15 cellular contexts compared by ENCODE assay signal in the genomic region with DNA sequence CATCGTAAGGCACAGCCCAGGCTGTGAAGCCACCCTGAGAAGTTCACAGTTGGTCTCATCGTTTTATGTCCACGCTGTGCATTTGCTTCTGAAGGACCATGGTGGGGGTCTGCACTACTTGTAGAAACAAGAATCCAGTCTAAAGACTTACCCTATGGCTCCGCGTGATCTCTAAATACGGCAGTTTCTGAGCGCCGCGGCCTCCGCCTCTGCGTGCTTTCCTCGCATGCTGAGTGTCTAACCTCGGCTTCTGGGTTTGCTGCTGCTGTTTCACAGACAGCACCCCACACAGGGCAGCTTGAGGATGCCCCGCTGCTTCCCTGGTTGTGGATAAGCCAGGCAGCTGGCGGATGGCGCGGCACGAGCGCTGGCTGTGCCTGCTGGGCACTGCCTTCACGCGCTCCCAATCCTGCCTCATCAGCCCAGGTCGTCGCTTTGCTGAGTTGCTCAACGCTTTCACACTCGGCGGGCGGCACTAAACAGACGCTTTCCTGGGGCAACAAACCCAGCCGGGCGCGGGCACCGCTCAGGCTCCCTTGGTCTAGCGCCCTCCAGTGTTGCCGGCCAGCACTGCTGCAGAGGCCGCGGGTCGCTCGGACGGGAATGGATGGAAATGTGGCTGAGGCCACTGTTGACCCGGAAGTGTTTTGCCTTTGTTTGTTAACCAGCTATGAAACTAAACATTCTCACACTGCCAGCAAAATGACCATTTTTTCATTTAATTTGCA. TPM values are rescaled to one million over a fixed set of nuclear protein-coding genes. Genes with fewer than 3 reads are reported as not detected.
A peak's percentile ranks its signal among the peaks of the same experiment; 100 is the strongest.
DNase-seq lines count a peak whose midpoint lies in the region; ATAC-seq, FAIRE-seq and TF ChIP-seq lines count a peak whose summit lies in the region.
"Had no signal": no experiment of that assay in that cellular context is flagged by ENCODE, and none has a peak within 500 bp of the region (broad histone marks: within the 10 kb centered on the region; RNA-seq: fewer than 3 reads in every experiment).

No MANE protein-coding gene starts in this region.

- H3K4me3 Mint-ChIP-seq in activated CD8-positive, alpha-beta memory T cell treated with anti-CD3 and anti-CD28 coated beads, Interleukin-2, amount 10 ng/mL, durations not matched to agents 7 days and 5 days: no peak overlapping the region
- no peak overlapping the region for H3K4me3 Mint-ChIP-seq in activated naive CD4-positive, alpha-beta T cell treated with anti-CD3 and anti-CD28 coated beads for 36 hours
- H3K4me3 Mint-ChIP-seq: activated CD4-positive, alpha-beta memory T cell treated with anti-CD3 and anti-CD28 coated beads for 36 hours; stimulated activated naive CD8-positive, alpha-beta T cell treated with anti-CD3 and anti-CD28 coated beads, Interleukin-15, amount 100 ng/mL, for 72 hours had no signal

- peaks cover 15% of the 10 kb centered on the region for H3K27me3 Mint-ChIP-seq in activated CD8-positive, alpha-beta memory T cell treated with anti-CD3 and anti-CD28 coated beads, Interleukin-2, amount 10 ng/mL, durations not matched to agents 7 days and 5 days
- peaks cover 22% of the 10 kb centered on the region for H3K27me3 Mint-ChIP-seq in activated naive CD4-positive, alpha-beta T cell treated with anti-CD3 and anti-CD28 coated beads for 36 hours (ENCODE audit: low read depth)

- ATAC-seq in activated CD8-positive, alpha-beta memory T cell treated with anti-CD3 and anti-CD28 coated beads, Interleukin-2, amount 10 ng/mL, durations not matched to agents 7 days and 5 days: no peak
- ATAC-seq in HG03439 (IDR thresholded peaks at IDR 0.05; ENCODE audit: unreplicated experiment): no peak
- ATAC-seq: A549; stimulated activated naive CD8-positive, alpha-beta T cell treated with anti-CD3 and anti-CD28 coated beads, Interleukin-15, amount 100 ng/mL, for 72 hours had no signal

- H3K4me1 ChIP-seq in kidney (ENCODE audit: control insufficient read depth in 1 of 2, insufficient read depth in 1 of 2, low read depth in 1 of 2, low read length in 2 of 2): peaks cover 0 to 5% of the 10 kb centered on the region in 2 donors
- H3K4me1 ChIP-seq in smooth muscle cell (ENCODE audit: low read depth): peaks cover 3% of the 10 kb centered on the region

- TF ChIP-seq CTCF in brain microvascular endothelial cell (IDR thresholded peaks at IDR 0.05; ENCODE audit: low read depth, low read length, missing control alignments) (peak; percentile 70), kidney (IDR thresholded peaks at IDR 0.05; ENCODE audit: borderline replicate concordance, extremely low read depth, insufficient read depth) (peak; percentile 9), smooth muscle cell (IDR thresholded peaks at IDR 0.05; ENCODE audit: borderline replicate concordance, insufficient read depth, poor library complexity, severe bottlenecking) (peak; percentile 36)

- H3K4me1 Mint-ChIP-seq in activated CD8-positive, alpha-beta memory T cell treated with anti-CD3 and anti-CD28 coated beads, Interleukin-2, amount 10 ng/mL, durations not matched to agents 7 days and 5 days: peaks cover 2% of the 10 kb centered on the region
- H3K4me1 Mint-ChIP-seq in activated naive CD4-positive, alpha-beta T cell treated with anti-CD3 and anti-CD28 coated beads for 36 hours (ENCODE audit: low read depth): peaks cover 5% of the 10 kb centered on the region

- CTCF ChIA-PET in activated CD8-positive, alpha-beta memory T cell treated with anti-CD3 and anti-CD28 coated beads, Interleukin-2, amount 10 ng/mL, durations not matched to agents 7 days and 5 days (lab: Charles Lee): no interaction called here
- CTCF ChIA-PET in activated naive CD4-positive, alpha-beta T cell treated with anti-CD3 and anti-CD28 coated beads for 36 hours (lab: Charles Lee): interaction anchor here (0.6 to 1.2 kb wide), 3 partner anchors 15 to 862 kb away, joined by 3 read pairs; no protein-coding TSS in a partner anchor

- no peaks in the 10 kb centered on the region for H3K9me3 Mint-ChIP-seq in activated CD8-positive, alpha-beta memory T cell treated with anti-CD3 and anti-CD28 coated beads, Interleukin-2, amount 10 ng/mL, durations not matched to agents 7 days and 5 days (ENCODE audit: low read depth)
- H3K9me3 Mint-ChIP-seq in activated naive CD4-positive, alpha-beta T cell treated with anti-CD3 and anti-CD28 coated beads for 36 hours: peaks cover 6% of the 10 kb centered on the region
- H3K9me3 Mint-ChIP-seq: activated CD4-positive, alpha-beta memory T cell treated with anti-CD3 and anti-CD28 coated beads for 36 hours; stimulated activated naive CD8-positive, alpha-beta T cell treated with anti-CD3 and anti-CD28 coated beads, Interleukin-15, amount 100 ng/mL, for 72 hours had no signal

- no peaks in the 10 kb centered on the region for H3K79me2 ChIP-seq in smooth muscle cell (ENCODE audit: low read depth)

- no peak overlapping the region for H2AFZ ChIP-seq in smooth muscle cell (ENCODE audit: low read depth)

- no peak overlapping the region for H3K27ac Mint-ChIP-seq in activated CD8-positive, alpha-beta memory T cell treated with anti-CD3 and anti-CD28 coated beads, Interleukin-2, amount 10 ng/mL, durations not matched to agents 7 days and 5 days
- no peak overlapping the region for H3K27ac Mint-ChIP-seq in activated naive CD4-positive, alpha-beta T cell treated with anti-CD3 and anti-CD28 coated beads for 36 hours
- H3K27ac Mint-ChIP-seq: activated CD4-positive, alpha-beta memory T cell treated with anti-CD3 and anti-CD28 coated beads for 36 hours; stimulated activated naive CD8-positive, alpha-beta T cell treated with anti-CD3 and anti-CD28 coated beads, Interleukin-15, amount 100 ng/mL, for 72 hours had no signal

- H3K4me3 ChIP-seq in brain microvascular endothelial cell (ENCODE audit: low read depth, low read length) (no peak overlapping the region), kidney (ENCODE audit: low read length in 2 of 2) (no peak overlapping the region), smooth muscle cell (no peak overlapping the region)
- H3K4me3 ChIP-seq: A549, breast epithelium, SJSA1 had no signal

- H3K9ac ChIP-seq in kidney (ENCODE audit: low read length in 2 of 2) (no peak overlapping the region), smooth muscle cell (ENCODE audit: low read depth) (no peak overlapping the region)

- 69% methylated on average over 40 of the region's 40 CpGs for WGBS in smooth muscle cell (ENCODE audit: low lambda C conversion rate)

- peak; percentile 11 for DNase-seq in activated CD8-positive, alpha-beta memory T cell treated with anti-CD3 and anti-CD28 coated beads, Interleukin-2, amount 50 U/mL, for 4 hours
- no peak for DNase-seq in activated CD8-positive, alpha-beta memory T cell treated with anti-CD3 and anti-CD28 coated beads, Interleukin-2, amount 10 ng/mL, durations not matched to agents 7 days and 5 days
- DNase-seq in brain microvascular endothelial cell (no peak), kidney (peak; percentile 69), smooth muscle cell (lab: John Stamatoyannopoulos, UW; ENCODE audit: unreplicated experiment) (no peak), NCI-H1105 treated with DMSO at 0.1 percent for 48 hours (lab: John Stamatoyannopoulos, UW) (no peak)
- DNase-seq in activated naive CD4-positive, alpha-beta T cell treated with anti-CD3 and anti-CD28 coated beads for 36 hours: no peak
- DNase-seq: activated CD4-positive, alpha-beta memory T cell treated with anti-CD3 and anti-CD28 coated beads for 36 hours; foreskin melanocyte; NCI-H446 had no signal

- H3K36me3 ChIP-seq in brain microvascular endothelial cell (replicated peaks) (no peaks in the 10 kb centered on the region), kidney (ENCODE audit: control insufficient read depth in 1 of 2, insufficient read depth in 2 of 2, low read length in 2 of 2) (no peaks in the 10 kb centered on the region), smooth muscle cell (ENCODE audit: low read depth) (no peaks in the 10 kb centered on the region)
- H3K36me3 ChIP-seq: breast epithelium, SJSA1 had no signal

- H4K20me1 ChIP-seq in smooth muscle cell (ENCODE audit: low read depth): no peaks in the 10 kb centered on the region

- H3K27ac ChIP-seq in brain microvascular endothelial cell (no peak overlapping the region), kidney (ENCODE audit: low read depth in 2 of 2, low read length in 2 of 2) (no peak overlapping the region), smooth muscle cell (ENCODE audit: low read depth) (no peak overlapping the region)
- H3K27ac ChIP-seq: A549, breast epithelium, SJSA1 had no signal

- intact Hi-C loops in kidney (cut with DNase I): no loop called here
- intact Hi-C loops in activated naive CD4-positive, alpha-beta T cell treated with anti-CD3 and anti-CD28 coated beads for 36 hours (cut with micrococcal nuclease): no loop called here

- H3K9me3 ChIP-seq in kidney (ENCODE audit: control insufficient read depth in 1 of 2, low read length in 2 of 2): no peaks in the 10 kb centered on the region
- H3K9me3 ChIP-seq in smooth muscle cell (replicated peaks; ENCODE audit: low read depth): no peaks in the 10 kb centered on the region
- H3K9me3 ChIP-seq: A549, breast epithelium, SJSA1 had no signal

- no peak for FAIRE-seq in kidney (lab: Jason Lieb, UNC)
- FAIRE-seq: A549 had no signal

- H3K27me3 ChIP-seq in brain microvascular endothelial cell (replicated peaks): peaks cover 16% of the 10 kb centered on the region
- peaks cover 26% of the 10 kb centered on the region for H3K27me3 ChIP-seq in smooth muscle cell (ENCODE audit: low read depth)

- H3F3A ChIP-seq in smooth muscle cell (ENCODE audit: low read depth): no peaks in the 10 kb centered on the region

- H3K4me2 ChIP-seq in smooth muscle cell: no peak overlapping the region
- H3K4me2 ChIP-seq: A549 had no signal

- H3K36me3 Mint-ChIP-seq in activated CD8-positive, alpha-beta memory T cell treated with anti-CD3 and anti-CD28 coated beads, Interleukin-2, amount 10 ng/mL, durations not matched to agents 7 days and 5 days: peaks cover 2% of the 10 kb centered on the region
- peaks cover 1% of the 10 kb centered on the region for H3K36me3 Mint-ChIP-seq in activated naive CD4-positive, alpha-beta T cell treated with anti-CD3 and anti-CD28 coated beads for 36 hours (ENCODE audit: low read depth)
- H3K36me3 Mint-ChIP-seq: activated CD4-positive, alpha-beta memory T cell treated with anti-CD3 and anti-CD28 coated beads for 36 hours had no signal

- in situ Hi-C loops in brain microvascular endothelial cell (cut with HindIII; ENCODE audit: low pct_ligation_motif_present, low sequenced_read_pairs): loop anchor here (10.0 kb wide), 1 partner anchor 64 kb away; the partner anchor contains the start of gene RNF212

RNA-seq across cellular contexts. Expression of gene FGFRL1, which starts 39.2 kb away (rescaled TPM):
- 1 to 10 TPM; 8.4 to 9.3 TPM for total RNA-seq in activated CD8-positive, alpha-beta memory T cell treated with anti-CD3 and anti-CD28 coated beads, Interleukin-2, amount 10 ng/mL, durations not matched to agents 7 days and 5 days
- total RNA-seq in kidney (25.5 TPM), smooth muscle cell (11.7 and 16.1 TPM in 2 replicates)
- polyA plus RNA-seq in kidney (ENCODE audit: insufficient read depth, low read depth, low replicate concordance) (22.0 TPM), smooth muscle cell (29.6 and 30.7 TPM in 2 replicates)
- total RNA-seq in activated naive CD4-positive, alpha-beta T cell treated with anti-CD3 and anti-CD28 coated beads for 36 hours: 1 to 10 TPM; 7.6 to 8.0 TPM

RNA-seq across cellular contexts. Expression of gene SLC26A1, which starts 57.4 kb away (rescaled TPM):
- not detected for total RNA-seq in activated CD8-positive, alpha-beta memory T cell treated with anti-CD3 and anti-CD28 coated beads, Interleukin-2, amount 10 ng/mL, durations not matched to agents 7 days and 5 days
- total RNA-seq in kidney: 2.9 TPM
- 10.2 TPM for polyA plus RNA-seq in kidney (ENCODE audit: insufficient read depth, low read depth, low replicate concordance)
- 0.67 TPM in 1 of 2 replicates, not detected in the other for total RNA-seq in smooth muscle cell
- polyA plus RNA-seq in smooth muscle cell: 1.6 and 1.7 TPM in 2 replicates
- total RNA-seq in activated naive CD4-positive, alpha-beta T cell treated with anti-CD3 and anti-CD28 coated beads for 36 hours: not detected
- total RNA-seq: activated CD4-positive, alpha-beta memory T cell treated with anti-CD3 and anti-CD28 coated beads for 36 hours; SJSA1 had no signal

Comparison
In these comparisons a context has a peak if more than half of its experiments do, and no peak if none do; other contexts are left out.
1. DNase-seq: peak in activated CD8-positive, alpha-beta memory T cell treated with anti-CD3 and anti-CD28 coated beads, Interleukin-2, amount 50 U/mL, for 4 hours (single experiment) and kidney (single experiment); none in activated CD8-positive, alpha-beta memory T cell treated with anti-CD3 and anti-CD28 coated beads, Interleukin-2, amount 10 ng/mL, durations not matched to agents 7 days and 5 days (single experiment), brain microvascular endothelial cell (single experiment), smooth muscle cell (single experiment), NCI-H1105 treated with DMSO at 0.1 percent for 48 hours (single experiment) and activated naive CD4-positive, alpha-beta T cell treated with anti-CD3 and anti-CD28 coated beads for 36 hours (single experiment).
2. CTCF ChIP-seq: peak in every context shown above with its lines; median percentile 70 in brain microvascular endothelial cell; 36 in smooth muscle cell; 9 in kidney.